ENCODE assay signal across 10 cellular contexts in genomic region chr5:14326035-14326909, GRCh38.
A peak's percentile ranks its signal among the peaks of the same experiment; 100 is the strongest.
DNase-seq lines count a peak whose midpoint lies in the region; ATAC-seq and TF ChIP-seq lines count a peak whose summit lies in the region.
"Had no signal": no experiment of that assay in that cellular context is flagged by ENCODE, and none has a peak within 500 bp of the region (broad histone marks: within the 10 kb centered on the region; RNA-seq: fewer than 3 reads in every experiment).

No MANE protein-coding gene starts in this region.

- no peak for ATAC-seq in HG03139 (IDR thresholded peaks at IDR 0.05; ENCODE audit: unreplicated experiment)

- no peaks in the 10 kb centered on the region for H3K27me3 ChIP-seq in Loucy (ENCODE audit: insufficient read depth, low read length, poor library complexity, severe bottlenecking)
- no peaks in the 10 kb centered on the region for H3K27me3 ChIP-seq in brain microvascular endothelial cell (replicated peaks)
- H3K27me3 ChIP-seq in mesendoderm (ENCODE audit: insufficient read depth, low read length, poor library complexity) = no peaks in the 10 kb centered on the region

- peak; percentile 64 for TF ChIP-seq CTCF in Loucy (conservative IDR thresholded peaks at IDR 0.05; ENCODE audit: low read length)
- TF ChIP-seq CTCF in brain microvascular endothelial cell (IDR thresholded peaks at IDR 0.05; ENCODE audit: low read depth, low read length, missing control alignments) = peak; percentile 51

- WGBS in mesendoderm (ENCODE audit: extremely low coverage, insufficient coverage, low lambda C conversion rate) = no CpG with 5 or more reads among the region's 10 CpGs

- H2AFZ ChIP-seq in Loucy (ENCODE audit: low read length) = no peak overlapping the region

- H3K79me2 ChIP-seq in Loucy (ENCODE audit: insufficient read depth, low read length) = no peaks in the 10 kb centered on the region
- H3K79me2 ChIP-seq in mesendoderm (ENCODE audit: control insufficient read depth, insufficient read depth, low read length) = no peaks in the 10 kb centered on the region

- no peaks in the 10 kb centered on the region for H4K20me1 ChIP-seq in Loucy (ENCODE audit: insufficient read depth, low read length, poor library complexity, severe bottlenecking)

- no peak overlapping the region for H3K4me2 ChIP-seq in Loucy (ENCODE audit: low read depth, low read length, poor library complexity, severe bottlenecking)
- H3K4me2 ChIP-seq in mesendoderm (ENCODE audit: low read length) = no peak overlapping the region

- H2AK5ac ChIP-seq in mesendoderm (ENCODE audit: low read length) = no peak overlapping the region

- in situ Hi-C loops in brain microvascular endothelial cell (cut with HindIII; ENCODE audit: low pct_ligation_motif_present, low sequenced_read_pairs) = loop anchor here (25.0 kb wide), 1 partner anchor 314 kb away; no protein-coding TSS in a partner anchor

- peaks cover 6% of the 10 kb centered on the region for H3K79me1 ChIP-seq in mesendoderm (ENCODE audit: low read length)

- no peak overlapping the region for H3K27ac ChIP-seq in brain microvascular endothelial cell
- no peak overlapping the region for H3K27ac ChIP-seq in mesendoderm (ENCODE audit: low read depth, low read length)
- H3K27ac ChIP-seq: SK-N-MC had no signal

- no peak overlapping the region for H4K8ac ChIP-seq in mesendoderm (ENCODE audit: low read depth, low read length)

- H3K23ac ChIP-seq in mesendoderm (ENCODE audit: low read length) = no peak overlapping the region

- no peak overlapping the region for H4K5ac ChIP-seq in mesendoderm (ENCODE audit: low read length)

- H3K9me3 ChIP-seq in Loucy (ENCODE audit: insufficient read depth, low read depth, low read length) = no peaks in the 10 kb centered on the region

- H2BK15ac ChIP-seq in mesendoderm (replicated peaks; ENCODE audit: low read depth) = no peak overlapping the region

- H3K9ac ChIP-seq in Loucy (ENCODE audit: low read depth, low read length, poor library complexity, severe bottlenecking) (no peak overlapping the region), mesendoderm (ENCODE audit: low read length) (no peak overlapping the region)

- DNase-seq in ELF-1 (ENCODE audit: low read depth, low spot score) (peak; percentile 41), brain microvascular endothelial cell (no peak), mesendoderm (peak; percentile 77), activated gamma-delta T cell treated with Interleukin-2 at 50 U/mL for 16 hours (no peak), epidermal melanocyte (ENCODE audit: insufficient read length, low spot score) (no peak), mucosa of gallbladder (ENCODE audit: low spot score) (no peak)
- DNase-seq: stimulated activated CD4-positive, alpha-beta T cell treated with anti-CD3 and anti-CD28 coated beads, Interleukin-2, amount 100 ng/mL, for 48 hours had no signal

- H3F3A ChIP-seq in Loucy (ENCODE audit: low read depth) = no peaks in the 10 kb centered on the region

- no peak overlapping the region for H3K4ac ChIP-seq in mesendoderm (ENCODE audit: low read depth, low read length)

- H3K4me1 ChIP-seq in Loucy (ENCODE audit: insufficient read depth, low read length, poor library complexity, severe bottlenecking) (peaks cover 4% of the 10 kb centered on the region), mesendoderm (ENCODE audit: control insufficient read depth, low read depth, low read length) (peaks cover 5% of the 10 kb centered on the region)

- no peaks in the 10 kb centered on the region for H3K9me2 ChIP-seq in Loucy (replicated peaks; ENCODE audit: low read depth, low read length)

- H2BK5ac ChIP-seq in mesendoderm (ENCODE audit: low read length) = no peak overlapping the region

- H3K18ac ChIP-seq in mesendoderm (ENCODE audit: low read length) = no peak overlapping the region

- H3K4me3 ChIP-seq in Loucy (ENCODE audit: low read length, poor library complexity, severe bottlenecking) (no peak overlapping the region), brain microvascular endothelial cell (ENCODE audit: low read depth, low read length) (no peak overlapping the region), mesendoderm (ENCODE audit: low read length) (no peak overlapping the region)
- H3K4me3 ChIP-seq: SK-N-MC had no signal

- no peak overlapping the region for H2BK120ac ChIP-seq in mesendoderm (ENCODE audit: low read depth, low read length)

- peaks cover 21% of the 10 kb centered on the region; the same call in 1 of the 2 replicates for H3K36me3 ChIP-seq in Loucy (ENCODE audit: insufficient read depth, low read length)
- peaks cover 57% of the 10 kb centered on the region for H3K36me3 ChIP-seq in brain microvascular endothelial cell (replicated peaks)
- no peaks in the 10 kb centered on the region for H3K36me3 ChIP-seq in mesendoderm (ENCODE audit: control insufficient read depth, insufficient read depth, low read length)

- peak overlapping the region; percentile 0 for H3K56ac ChIP-seq in mesendoderm (ENCODE audit: low read length)

Comparison
In these comparisons a context has a peak if more than half of its experiments do, and no peak if none do; other contexts are left out.
1. DNase-seq: peak in ELF-1 (single experiment) and mesendoderm (single experiment); none in brain microvascular endothelial cell (single experiment), activated gamma-delta T cell treated with Interleukin-2 at 50 U/mL for 16 hours (single experiment), epidermal melanocyte (single experiment) and mucosa of gallbladder (single experiment).